ENCODE assay signal across 1 cellular context in genomic region chr17:48577330-48577945, GRCh38.
A peak's percentile ranks its signal among the peaks of the same experiment; 100 is the strongest.
TF ChIP-seq lines count a peak whose summit lies in the region.

No MANE protein-coding gene starts in this region.

TF ChIP-seq in HepG2, 621 proteins besides CTCF, POLR2A, EP300 and RAD21:
- TF ChIP-seq EZH2 (conservative IDR thresholded peaks at IDR 0.05; ENCODE audit: low read depth, low read length) = 0 out of 2 replicates have a peak, but pooled peaks have one; percentile 72
- TF ChIP-seq MED8 (CRISPR knock-in tag; IDR thresholded peaks at IDR 0.05; ENCODE audit: insufficient replicate concordance) = no peak
